ENCODE assay signal across 11 cellular contexts in genomic region chr4:158826882-158827281, GRCh38. TPM values are rescaled to one million over a fixed set of nuclear protein-coding genes. Genes with fewer than 3 reads are reported as not detected.
DNase-seq lines count a peak whose midpoint lies in the region; ATAC-seq and TF ChIP-seq lines count a peak whose summit lies in the region.
"Had no signal": no experiment of that assay in that cellular context is flagged by ENCODE, and none has a peak within 500 bp of the region (broad histone marks: within the 10 kb centered on the region; RNA-seq: fewer than 3 reads in every experiment).

No MANE protein-coding gene starts in this region.

- H3K4me1 ChIP-seq in body of pancreas: peaks cover 74% of the 10 kb centered on the region

- peak overlapping the region; percentile 78 to 84 (median 81) for H3K27ac ChIP-seq in body of pancreas

- DNase-seq in body of pancreas: peak; percentile 71 to 89 (median 78)
- DNase-seq in mucosa of gallbladder (ENCODE audit: low spot score): peak; percentile 84
- DNase-seq in A172 (ENCODE audit: low spot score): no peak
- no peak for DNase-seq in GDM1 (lab: John Stamatoyannopoulos, UW)
- no peak for DNase-seq in midbrain (lab: John Stamatoyannopoulos, UW)
- no peak for DNase-seq in GM10266 (ENCODE audit: extremely low spot score)
- DNase-seq: activated B cell treated with CpG ODN at 0.5 μM for 24 hours, cortex of kidney, NCI-H446 treated with DMSO at 0.1 percent for 48 hours had no signal

- no peak for TF ChIP-seq POLR2A in body of pancreas (IDR thresholded peaks at IDR 0.05)

- WGBS in body of pancreas, 2 donors: 0 to 6% methylated on average over 1 of the region's 1 CpG

- H3K36me3 ChIP-seq in body of pancreas (replicated peaks in 1 of 2; ENCODE audit: insufficient read depth in 1 of 2, low read depth in 2 of 2): no peaks in the 10 kb centered on the region

- H3K9me3 ChIP-seq in body of pancreas: no peaks in the 10 kb centered on the region

- ATAC-seq in GM18498 (IDR thresholded peaks at IDR 0.05; ENCODE audit: unreplicated experiment) (peak; percentile 30), HG02973 (IDR thresholded peaks at IDR 0.05; ENCODE audit: unreplicated experiment) (peak; percentile 33), body of pancreas (peak; percentile 96)

- TF ChIP-seq CTCF in body of pancreas (IDR thresholded peaks at IDR 0.05): no peak
- TF ChIP-seq CTCF in GM10266 (IDR thresholded peaks at IDR 0.05; ENCODE audit: control insufficient read depth, insufficient read depth, low read depth, missing control alignments): no peak

- H3K4me3 ChIP-seq in body of pancreas: no peak overlapping the region

- intact Hi-C loops in body of pancreas (cut with DNase I): loop anchor here (10.0 kb wide), 1 partner anchor 52 kb away; no protein-coding TSS in a partner anchor

- H3K27me3 ChIP-seq in body of pancreas: no peaks in the 10 kb centered on the region

RNA-seq across cellular contexts. Expression of gene FNIP2, which starts 58.1 kb away (rescaled TPM):
- total RNA-seq in body of pancreas (10 to 100 TPM; 26.7 to 38.2 TPM), mucosa of gallbladder (63.0 TPM)
- 8.0 and 10.8 TPM in 2 replicates for total RNA-seq in A172 (2014; rRNA removed; shearing (Covaris generic))
- total RNA-seq: activated B cell treated with CpG ODN at 0.5 μM for 24 hours had no signal

Comparison
In these comparisons a context has a peak if more than half of its experiments do, and no peak if none do; other contexts are left out.
1. ATAC-seq: peak in every context shown above with its lines; median percentile 96 in body of pancreas; 33 in HG02973; 30 in GM18498.
2. DNase-seq: peak in body of pancreas (4 of 4) and mucosa of gallbladder (single experiment); none in A172 (single experiment), GDM1 (single experiment), midbrain (single experiment) and GM10266 (single experiment).